In genomic region chr5:181221105-181221791, GRCh38 we compare ENCODE assay signal across 1 cellular context.
TF ChIP-seq lines count a peak whose summit lies in the region.

No MANE protein-coding gene starts in this region.

TF ChIP-seq in HCT116, 20 proteins besides CTCF, POLR2A, EP300 and RAD21 (continued from another document):
- no peak for TF ChIP-seq CBX3 (IDR thresholded peaks at IDR 0.05; ENCODE audit: low read depth)
- no peak for TF ChIP-seq TCF7L2 (IDR thresholded peaks at IDR 0.05; ENCODE audit: borderline replicate concordance, extremely low read depth, insufficient read depth, insufficient read length)
- no peak for TF ChIP-seq CEBPB (IDR thresholded peaks at IDR 0.05; ENCODE audit: low read depth)
- no peak for TF ChIP-seq POLR2AphosphoS5 (IDR thresholded peaks at IDR 0.05; ENCODE audit: low read depth, low read length)
- TF ChIP-seq ZFX (IDR thresholded peaks at IDR 0.05): no peak
- no peak for TF ChIP-seq SIN3A (IDR thresholded peaks at IDR 0.05; ENCODE audit: low read depth)
- no peak for TF ChIP-seq MAX (IDR thresholded peaks at IDR 0.05)
- no peak for TF ChIP-seq EGR1 (IDR thresholded peaks at IDR 0.05; ENCODE audit: low read depth)
- TF ChIP-seq ATF3 (IDR thresholded peaks at IDR 0.05): no peak
